Comparison of ENCODE assay signal across 8 cellular contexts in the genomic region with DNA sequence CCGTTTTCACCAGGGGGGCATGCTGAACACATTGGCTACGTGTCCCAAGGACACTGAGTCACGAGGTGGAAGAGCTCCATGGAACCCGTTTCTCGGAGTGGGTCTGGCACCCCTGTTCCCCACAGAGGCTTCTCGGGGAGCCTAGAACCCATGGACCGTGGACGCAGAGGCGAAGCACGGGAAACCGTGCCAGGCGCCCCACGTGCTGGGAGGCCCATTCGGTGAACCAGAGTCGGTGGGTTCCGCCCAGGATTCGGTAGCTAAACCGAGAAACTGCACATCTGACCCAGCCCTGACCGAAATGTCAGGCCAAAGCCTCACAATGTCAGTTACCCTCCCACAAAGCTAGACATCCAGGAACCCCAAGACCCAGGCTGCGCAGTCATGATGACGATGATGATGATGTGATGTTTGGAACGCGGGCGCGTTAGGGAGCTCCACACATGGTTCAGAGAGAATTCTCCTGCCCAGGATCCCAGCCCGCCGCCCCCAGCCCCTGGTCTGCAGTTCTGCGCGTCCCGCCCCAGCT. TPM values are rescaled to one million over a fixed set of nuclear protein-coding genes. Genes with fewer than 3 reads are reported as not detected.
DNase-seq lines count a peak whose midpoint lies in the region; ATAC-seq, FAIRE-seq and TF ChIP-seq lines count a peak whose summit lies in the region.

No MANE protein-coding gene starts in this region.

- TF ChIP-seq CTCF in AG10803 (conservative IDR thresholded peaks at IDR 0.05; ENCODE audit: low read length) = no peak
- TF ChIP-seq CTCF in heart right ventricle (IDR thresholded peaks at IDR 0.05) = no peak
- TF ChIP-seq CTCF in prostate gland (IDR thresholded peaks at IDR 0.05) = no peak
- TF ChIP-seq CTCF in D721Med (IDR thresholded peaks at IDR 0.05; ENCODE audit: insufficient read depth, missing control alignments) = no peak

- no peaks in the 10 kb centered on the region for H3K27me3 ChIP-seq in heart right ventricle
- no peaks in the 10 kb centered on the region for H3K27me3 ChIP-seq in prostate gland (replicated peaks; ENCODE audit: insufficient read depth)

- DNase-seq in AG10803 (ENCODE audit: low read depth) (no peak), heart right ventricle (peak in 1 of 2 donors; percentile 56), prostate gland (ENCODE audit: low spot score) (no peak), D721Med (ENCODE audit: insufficient read length, low spot score) (no peak)
- no peak for DNase-seq in activated naive CD8-positive, alpha-beta T cell treated with anti-CD3 and anti-CD28 coated beads for 36 hours
- DNase-seq in effector CD8-positive, alpha-beta T cell (lab: John Stamatoyannopoulos, UW) = no peak

- no peaks in the 10 kb centered on the region for H3K36me3 ChIP-seq in heart right ventricle
- H3K36me3 ChIP-seq in prostate gland = no peaks in the 10 kb centered on the region

- H3K27ac ChIP-seq in heart right ventricle (peak overlapping the region; percentile 68 to 91 (median 84)), prostate gland (peak overlapping the region; percentile 80 to 81)

- H3K4me3 ChIP-seq in AG10803 (ENCODE audit: low read length) (peak overlapping the region; percentile 93), heart right ventricle (peak overlapping the region; percentile 67 to 95 (median 86)), prostate gland (peak overlapping the region; percentile 47 to 77)

- intact Hi-C loops in heart right ventricle (cut with DNase I) = loop anchor here in 5 of 10 donors (1.0 to 2.0 kb wide), 4 partner anchors 24 to 28 kb away; a partner anchor contains a TSS
- intact Hi-C loops in prostate gland (cut with DNase I) = loop anchor here (10.0 kb wide), 2 partner anchors 210 to 430 kb away; a partner anchor contains a TSS

- H3K9me3 Mint-ChIP-seq in IgD-negative memory B cell = peaks cover 0 to 7% (median 0%) of the 10 kb centered on the region in 3 donors
- peaks cover 5% of the 10 kb centered on the region for H3K9me3 Mint-ChIP-seq in activated naive CD8-positive, alpha-beta T cell treated with anti-CD3 and anti-CD28 coated beads for 36 hours

- H3K27me3 Mint-ChIP-seq in IgD-negative memory B cell = no peaks in the 10 kb centered on the region
- H3K27me3 Mint-ChIP-seq in activated naive CD8-positive, alpha-beta T cell treated with anti-CD3 and anti-CD28 coated beads for 36 hours = peaks cover 11% of the 10 kb centered on the region

- TF ChIP-seq POLR2A in prostate gland (IDR thresholded peaks at IDR 0.05) = no peak

- H3K36me3 Mint-ChIP-seq in IgD-negative memory B cell = no peaks in the 10 kb centered on the region
- H3K36me3 Mint-ChIP-seq in activated naive CD8-positive, alpha-beta T cell treated with anti-CD3 and anti-CD28 coated beads for 36 hours = peaks cover 6% of the 10 kb centered on the region

- FAIRE-seq in D721Med (lab: Jason Lieb, UNC) = no peak

- WGBS in heart right ventricle, 2 donors = 1 to 3% methylated on average over 30 of the region's 30 CpGs
- WGBS in prostate gland = under 1% methylated on average over 27 of the region's 30 CpGs

- H3K4me1 ChIP-seq in heart right ventricle (peaks cover 4 to 27% (median 12%) of the 10 kb centered on the region in 9 donors), prostate gland (replicated peaks) (no peaks in the 10 kb centered on the region)

- H3K27ac Mint-ChIP-seq in IgD-negative memory B cell = peak overlapping the region; percentile 99 to 100 (median 100)
- H3K27ac Mint-ChIP-seq in activated naive CD8-positive, alpha-beta T cell treated with anti-CD3 and anti-CD28 coated beads for 36 hours = peak overlapping the region; percentile 91

- peak overlapping the region; percentile 95 to 99 (median 98) for H3K4me3 Mint-ChIP-seq in IgD-negative memory B cell
- peak overlapping the region; percentile 95 for H3K4me3 Mint-ChIP-seq in activated naive CD8-positive, alpha-beta T cell treated with anti-CD3 and anti-CD28 coated beads for 36 hours

- ATAC-seq in GM19463 (IDR thresholded peaks at IDR 0.05; ENCODE audit: unreplicated experiment) = peak; percentile 2
- ATAC-seq in heart right ventricle = peak in 7 of 8 donors; percentile 8 to 45 (median 33)

- H3K9me3 ChIP-seq in heart right ventricle (no peaks in the 10 kb centered on the region), prostate gland (no peaks in the 10 kb centered on the region)

- peaks cover 10 to 26% (median 15%) of the 10 kb centered on the region in 3 donors for H3K4me1 Mint-ChIP-seq in IgD-negative memory B cell
- H3K4me1 Mint-ChIP-seq in activated naive CD8-positive, alpha-beta T cell treated with anti-CD3 and anti-CD28 coated beads for 36 hours = peaks cover 50% of the 10 kb centered on the region

RNA-seq across cellular contexts. Expression of a gene that starts 28.5 kb away (rescaled TPM):
- polyA plus RNA-seq in IgD-negative memory B cell (not detected), heart right ventricle (1 to 10 TPM; 5.3 to 6.7 TPM)
- not detected for total RNA-seq in activated naive CD8-positive, alpha-beta T cell treated with anti-CD3 and anti-CD28 coated beads for 36 hours
- total RNA-seq in heart right ventricle (10 to 100 TPM in 1 of 10 donors, 1 to 10 TPM in 9; 5.1 to 12.0 (median 8.1) TPM), prostate gland (1 to 10 TPM; 4.1 to 9.3 TPM)

Comparison
In these comparisons a context has a peak if more than half of its experiments do, and no peak if none do; other contexts are left out.
1. RNA of a gene that starts 28.5 kb away (total RNA-seq): 4.1 to 9.3 TPM in prostate gland and 5.1 to 12.0 TPM in heart right ventricle; not detected in activated naive CD8-positive, alpha-beta T cell treated with anti-CD3 and anti-CD28 coated beads for 36 hours; every median in the first group is over 4 times any median in the second.
2. Peak in every context shown above with its lines, with median percentiles within 50 percentile points of each other: H3K4me3 ChIP-seq.